8 cellular contexts compared by ENCODE assay signal in the genomic region with DNA sequence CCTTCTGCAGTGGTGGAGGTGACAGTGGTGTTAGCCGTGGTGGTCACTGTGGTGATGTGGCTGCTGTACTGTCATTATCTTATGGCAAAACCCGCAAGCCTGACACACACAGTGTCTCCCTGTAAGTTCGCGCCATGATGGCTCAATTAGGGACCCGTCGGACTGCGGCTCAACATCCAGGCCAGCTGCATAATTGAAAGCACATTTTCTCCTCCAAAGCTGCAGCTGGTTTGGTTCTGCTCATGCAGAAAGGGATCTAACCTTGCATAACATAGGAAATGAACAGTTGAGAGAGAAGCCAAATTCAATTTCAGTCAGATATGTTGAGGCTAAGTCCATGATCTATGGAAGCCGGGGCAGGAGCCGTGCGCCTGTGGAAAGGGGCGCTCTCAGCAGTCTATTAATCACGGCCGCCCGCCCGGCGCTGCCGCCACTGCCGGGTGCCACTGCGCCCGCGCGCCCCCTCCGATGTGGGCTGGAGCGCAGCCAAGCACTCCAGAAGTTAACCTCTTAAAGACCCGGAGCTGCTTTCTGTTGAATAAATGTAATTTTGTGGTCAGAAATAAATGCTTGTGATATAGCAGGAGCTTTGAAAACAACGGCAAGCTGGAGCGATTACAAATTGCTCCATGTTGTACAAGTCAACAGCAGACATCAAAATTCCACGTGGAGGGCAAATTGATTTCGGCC.
A peak's percentile ranks its signal among the peaks of the same experiment; 100 is the strongest.
DNase-seq lines count a peak whose midpoint lies in the region; ATAC-seq and TF ChIP-seq lines count a peak whose summit lies in the region.

No MANE protein-coding gene starts in this region.

- H3K36me3 Mint-ChIP-seq in dendritic cell treated with granulocyte-macrophage colony-stimulating factor and Interleukin-4, amounts not matched to agents 40 ng/mL and 50 ng/mL, for 4 days (ENCODE audit: low read depth), result peaks cover 21% of the 10 kb centered on the region
- peaks cover 11% of the 10 kb centered on the region for H3K36me3 Mint-ChIP-seq in nephron (ENCODE audit: low read depth)
- no peaks in the 10 kb centered on the region for H3K36me3 Mint-ChIP-seq in effector memory CD8-positive, alpha-beta T cell (ENCODE audit: insufficient read depth)

- peak; percentile 18 for DNase-seq in DMS153 (lab: John Stamatoyannopoulos, UW)
- DNase-seq in NCI-H2171 (lab: John Stamatoyannopoulos, UW), result peak; percentile 76
- no peak for DNase-seq in GM20000 (ENCODE audit: low spot score)
- DNase-seq in effector memory CD8-positive, alpha-beta T cell, result no peak
- no peak for DNase-seq in stimulated activated CD4-positive, alpha-beta T cell treated with anti-CD3 and anti-CD28 coated beads, Interleukin-4, amount 100 ng/mL, for 1 hour

- TF ChIP-seq CTCF in nephron (IDR thresholded peaks at IDR 0.05; ENCODE audit: unreplicated experiment in 3 of 3), result no peak
- no peak for TF ChIP-seq CTCF in GM20000 (IDR thresholded peaks at IDR 0.05; ENCODE audit: extremely low read depth, missing control alignments)

- no peaks in the 10 kb centered on the region for H3K27me3 Mint-ChIP-seq in dendritic cell treated with granulocyte-macrophage colony-stimulating factor and Interleukin-4, amounts not matched to agents 40 ng/mL and 50 ng/mL, for 4 days
- H3K27me3 Mint-ChIP-seq in nephron (ENCODE audit: low read depth), result peaks cover 12% of the 10 kb centered on the region
- H3K27me3 Mint-ChIP-seq in effector memory CD8-positive, alpha-beta T cell, result no peaks in the 10 kb centered on the region

- intact Hi-C loops in dendritic cell treated with granulocyte-macrophage colony-stimulating factor and Interleukin-4, amounts not matched to agents 40 ng/mL and 50 ng/mL, for 4 days (cut with micrococcal nuclease), result no loop called here

- no peak for ATAC-seq in GM19452 (IDR thresholded peaks at IDR 0.05; ENCODE audit: unreplicated experiment)
- no peak for ATAC-seq in effector memory CD8-positive, alpha-beta T cell (replicated peaks)

- peaks cover 34% of the 10 kb centered on the region for H3K4me1 Mint-ChIP-seq in dendritic cell treated with granulocyte-macrophage colony-stimulating factor and Interleukin-4, amounts not matched to agents 40 ng/mL and 50 ng/mL, for 4 days (ENCODE audit: low read depth)
- peaks cover 39% of the 10 kb centered on the region for H3K4me1 Mint-ChIP-seq in nephron
- H3K4me1 Mint-ChIP-seq in effector memory CD8-positive, alpha-beta T cell (ENCODE audit: low read depth in 2 of 2), result peaks cover 5 to 18% of the 10 kb centered on the region in 2 donors

- H3K9me3 Mint-ChIP-seq in dendritic cell treated with granulocyte-macrophage colony-stimulating factor and Interleukin-4, amounts not matched to agents 40 ng/mL and 50 ng/mL, for 4 days, result no peaks in the 10 kb centered on the region
- H3K9me3 Mint-ChIP-seq in nephron, result no peaks in the 10 kb centered on the region
- H3K9me3 Mint-ChIP-seq in effector memory CD8-positive, alpha-beta T cell, result no peaks in the 10 kb centered on the region

- peak overlapping the region; percentile 9 for H3K4me3 Mint-ChIP-seq in dendritic cell treated with granulocyte-macrophage colony-stimulating factor and Interleukin-4, amounts not matched to agents 40 ng/mL and 50 ng/mL, for 4 days
- H3K4me3 Mint-ChIP-seq in nephron, result peak overlapping the region; percentile 25 to 41 (median 26)
- no peak overlapping the region for H3K4me3 Mint-ChIP-seq in effector memory CD8-positive, alpha-beta T cell

- peak overlapping the region; percentile 43 for H3K27ac Mint-ChIP-seq in dendritic cell treated with granulocyte-macrophage colony-stimulating factor and Interleukin-4, amounts not matched to agents 40 ng/mL and 50 ng/mL, for 4 days
- peak overlapping the region; percentile 72 to 89 (median 83) for H3K27ac Mint-ChIP-seq in nephron
- no peak overlapping the region for H3K27ac Mint-ChIP-seq in effector memory CD8-positive, alpha-beta T cell

Comparison
In these comparisons a context has a peak if more than half of its experiments do, and no peak if none do; other contexts are left out.
1. DNase-seq: peak in DMS153 (single experiment) and NCI-H2171 (single experiment); none in GM20000 (single experiment), effector memory CD8-positive, alpha-beta T cell (0 of 3) and stimulated activated CD4-positive, alpha-beta T cell treated with anti-CD3 and anti-CD28 coated beads, Interleukin-4, amount 100 ng/mL, for 1 hour (single experiment).
2. H3K27ac Mint-ChIP-seq: peak in dendritic cell treated with granulocyte-macrophage colony-stimulating factor and Interleukin-4, amounts not matched to agents 40 ng/mL and 50 ng/mL, for 4 days (single experiment) and nephron (3 of 3); none in effector memory CD8-positive, alpha-beta T cell (0 of 2).
3. H3K4me3 Mint-ChIP-seq: peak in dendritic cell treated with granulocyte-macrophage colony-stimulating factor and Interleukin-4, amounts not matched to agents 40 ng/mL and 50 ng/mL, for 4 days (single experiment) and nephron (3 of 3); none in effector memory CD8-positive, alpha-beta T cell (0 of 2).